Comparison of ENCODE assay signal across 16 cellular contexts in the genomic region with DNA sequence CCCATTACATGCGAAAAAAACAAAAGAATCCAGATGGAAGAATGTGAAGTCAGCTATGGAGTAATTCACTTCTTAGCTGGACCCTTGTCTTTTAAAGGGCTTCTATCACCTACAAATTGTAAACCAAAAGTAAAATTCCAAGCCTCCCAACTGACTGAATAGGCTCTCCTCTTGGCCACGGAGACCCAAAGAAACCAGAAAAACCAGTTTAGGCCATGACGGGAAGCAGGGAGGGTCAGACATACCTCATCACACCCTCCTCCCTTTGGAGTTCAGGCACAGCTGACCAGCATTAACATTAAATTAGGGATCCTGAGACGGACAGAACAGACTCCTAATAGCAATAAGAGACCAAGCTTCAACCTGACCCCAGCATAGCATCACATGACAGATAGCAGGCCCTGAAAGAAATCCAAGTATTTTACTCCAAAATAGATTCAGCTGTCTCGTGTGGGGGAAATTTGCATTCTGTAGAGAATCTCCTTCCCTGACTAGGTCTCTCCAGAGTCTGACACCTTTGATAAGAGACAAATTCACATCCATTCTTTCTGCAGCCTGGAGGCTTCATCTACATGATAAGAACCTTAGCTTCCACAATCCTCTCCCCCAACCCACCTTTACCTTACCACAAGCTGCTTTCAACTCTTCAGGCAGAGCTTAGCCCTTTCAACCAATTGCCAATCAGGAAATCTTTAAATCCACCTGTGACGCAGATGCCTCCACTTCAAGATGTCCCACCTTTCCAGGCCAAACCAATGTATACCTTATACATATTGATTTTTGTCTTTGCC.
DNase-seq lines count a peak whose midpoint lies in the region; ATAC-seq, FAIRE-seq and TF ChIP-seq lines count a peak whose summit lies in the region.
"Had no signal": no experiment of that assay in that cellular context is flagged by ENCODE, and none has a peak within 500 bp of the region (broad histone marks: within the 10 kb centered on the region; RNA-seq: fewer than 3 reads in every experiment).

No MANE protein-coding gene starts in this region.

- no peak overlapping the region for H3K4me3 ChIP-seq in esophagus (ENCODE audit: low read depth in 1 of 2, low read length in 2 of 2)
- H3K4me3 ChIP-seq in pancreas: no peak overlapping the region
- H3K4me3 ChIP-seq: BLaER1 treated with 17β-estradiol and CSF1 and Interleukin-3, amounts not matched to agents 10 nM and 100 nM; SK-N-MC; uterus had no signal

- H3K27me3 ChIP-seq in esophagus (ENCODE audit: control insufficient read depth in 1 of 2, insufficient read depth in 2 of 2, low read length in 2 of 2): no peaks in the 10 kb centered on the region
- H3K27me3 ChIP-seq in pancreas: no peaks in the 10 kb centered on the region
- H3K27me3 ChIP-seq: BLaER1 treated with 17β-estradiol and CSF1 and Interleukin-3, amounts not matched to agents 10 nM and 100 nM; uterus had no signal

- no peaks in the 10 kb centered on the region for H3K27me3 Mint-ChIP-seq in activated T-cell treated with anti-CD3 and anti-CD28 coated beads, Interleukin-2, amount 50 U/mL, for 72 hours (ENCODE audit: low read depth)
- H3K27me3 Mint-ChIP-seq: effector memory CD8-positive, alpha-beta T cell had no signal

- H3K9me3 ChIP-seq in esophagus (ENCODE audit: control insufficient read depth in 2 of 2, insufficient read depth in 1 of 2, low read depth in 1 of 2, low read length in 1 of 2) (no peaks in the 10 kb centered on the region), pancreas (no peaks in the 10 kb centered on the region)
- H3K9me3 ChIP-seq: uterus had no signal

- 55 to 57% methylated on average over 6 of the region's 6 CpGs for WGBS in esophagus, 2 donors
- WGBS in pancreas, 2 donors: 33 to 37% methylated on average over 6 of the region's 6 CpGs

- ATAC-seq in pancreas: peak; percentile 95 to 99 (median 98)
- ATAC-seq in activated T-cell treated with anti-CD3 and anti-CD28 coated beads, Interleukin-2, amount 50 U/mL, for 72 hours (replicated peaks in 1 of 2): no peak
- no peak for ATAC-seq in HG03571 (IDR thresholded peaks at IDR 0.05; ENCODE audit: unreplicated experiment)
- ATAC-seq in GM21717 (IDR thresholded peaks at IDR 0.05; ENCODE audit: unreplicated experiment): no peak
- ATAC-seq: effector memory CD8-positive, alpha-beta T cell had no signal

- H3K27ac Mint-ChIP-seq in activated T-cell treated with anti-CD3 and anti-CD28 coated beads, Interleukin-2, amount 50 U/mL, for 72 hours: no peak overlapping the region
- H3K27ac Mint-ChIP-seq: activated naive CD8-positive, alpha-beta T cell treated with anti-CD3 and anti-CD28 coated beads, Interleukin-2, amount 10 ng/mL, durations not matched to agents 7 days and 5 days had no signal

- TF ChIP-seq CTCF in pancreas (IDR thresholded peaks at IDR 0.05): no peak

- no peaks in the 10 kb centered on the region for H3K9me3 Mint-ChIP-seq in activated T-cell treated with anti-CD3 and anti-CD28 coated beads, Interleukin-2, amount 50 U/mL, for 72 hours
- H3K9me3 Mint-ChIP-seq: effector memory CD8-positive, alpha-beta T cell had no signal

- intact Hi-C loops in pancreas (cut with DNase I) (no loop called here), posterior cingulate gyrus (cut with DNase I) (no loop called here)

- no peaks in the 10 kb centered on the region for H3K4me1 Mint-ChIP-seq in activated T-cell treated with anti-CD3 and anti-CD28 coated beads, Interleukin-2, amount 50 U/mL, for 72 hours (ENCODE audit: low read depth)

- no peaks in the 10 kb centered on the region for H3K36me3 Mint-ChIP-seq in activated T-cell treated with anti-CD3 and anti-CD28 coated beads, Interleukin-2, amount 50 U/mL, for 72 hours (ENCODE audit: insufficient read depth in 2 of 2)
- H3K36me3 Mint-ChIP-seq: activated naive CD8-positive, alpha-beta T cell treated with anti-CD3 and anti-CD28 coated beads, Interleukin-2, amount 10 ng/mL, durations not matched to agents 7 days and 5 days had no signal

- H3K4me3 Mint-ChIP-seq in activated T-cell treated with anti-CD3 and anti-CD28 coated beads, Interleukin-2, amount 50 U/mL, for 72 hours: no peak overlapping the region
- H3K4me3 Mint-ChIP-seq: activated naive CD8-positive, alpha-beta T cell treated with anti-CD3 and anti-CD28 coated beads, Interleukin-2, amount 10 ng/mL, durations not matched to agents 7 days and 5 days; effector memory CD8-positive, alpha-beta T cell had no signal

- peaks cover 0 to 3% of the 10 kb centered on the region in 2 donors for H3K4me1 ChIP-seq in esophagus (ENCODE audit: control insufficient read depth in 2 of 2, insufficient read depth in 2 of 2, low read length in 1 of 2)
- peaks cover 15 to 34% (median 25%) of the 10 kb centered on the region in 3 donors for H3K4me1 ChIP-seq in pancreas

- DNase-seq in DMS53 treated with DMSO at 0.1 percent for 48 hours (lab: John Stamatoyannopoulos, UW; ENCODE audit: unreplicated experiment): peak; percentile 80
- peak; percentile 24 for DNase-seq in NCI-H345 treated with DMSO at 0.1 percent for 48 hours (lab: John Stamatoyannopoulos, UW; ENCODE audit: unreplicated experiment)
- peak in 4 of 6 donors; percentile 53 to 85 (median 82) for DNase-seq in pancreas
- DNase-seq in posterior cingulate gyrus: no peak
- no peak for DNase-seq in activated T-cell treated with anti-CD3 and anti-CD28 coated beads, Interleukin-2, amount 50 U/mL, for 72 hours
- DNase-seq: activated naive CD8-positive, alpha-beta T cell treated with anti-CD3 and anti-CD28 coated beads, Interleukin-2, amount 10 ng/mL, durations not matched to agents 7 days and 5 days; effector memory CD8-positive, alpha-beta T cell; NCI-H2227 treated with DMSO at 0.1 percent for 48 hours; uterus had no signal

- peak; percentile 37 for FAIRE-seq in pancreas (lab: Jason Lieb, UNC)
- FAIRE-seq: GM19239 had no signal

- H3K36me3 ChIP-seq in esophagus (ENCODE audit: control insufficient read depth in 2 of 2, insufficient read depth in 2 of 2, low read length in 1 of 2) (no peaks in the 10 kb centered on the region), pancreas (no peaks in the 10 kb centered on the region)
- H3K36me3 ChIP-seq: BLaER1 treated with 17β-estradiol and CSF1 and Interleukin-3, amounts not matched to agents 10 nM and 100 nM; uterus had no signal

- H3K27ac ChIP-seq in esophagus (ENCODE audit: low read depth in 2 of 2, low read length in 1 of 2): peak overlapping the region; percentile 43 to 59
- peak overlapping the region; percentile 54 to 87 (median 72) for H3K27ac ChIP-seq in pancreas
- H3K27ac ChIP-seq: BLaER1 treated with 17β-estradiol and CSF1 and Interleukin-3, amounts not matched to agents 10 nM and 100 nM; HL-60; SK-N-MC had no signal

Comparison
In these comparisons a context has a peak if more than half of its experiments do, and no peak if none do; other contexts are left out.
1. DNase-seq: peak in DMS53 treated with DMSO at 0.1 percent for 48 hours (single experiment), NCI-H345 treated with DMSO at 0.1 percent for 48 hours (single experiment) and pancreas (4 of 6); none in posterior cingulate gyrus (0 of 10) and activated T-cell treated with anti-CD3 and anti-CD28 coated beads, Interleukin-2, amount 50 U/mL, for 72 hours (0 of 2).
2. ATAC-seq: peak in pancreas (4 of 4); none in activated T-cell treated with anti-CD3 and anti-CD28 coated beads, Interleukin-2, amount 50 U/mL, for 72 hours (0 of 2), HG03571 (single experiment) and GM21717 (single experiment).